In genomic region chr17:62616993-62617893, GRCh38 we compare ENCODE assay signal across 12 cellular contexts. TPM values are rescaled to one million over a fixed set of nuclear protein-coding genes. Genes with fewer than 3 reads are reported as not detected.
DNase-seq lines count a peak whose midpoint lies in the region; ATAC-seq, FAIRE-seq and TF ChIP-seq lines count a peak whose summit lies in the region.
"Had no signal": no experiment of that assay in that cellular context is flagged by ENCODE, and none has a peak within 500 bp of the region (broad histone marks: within the 10 kb centered on the region; RNA-seq: fewer than 3 reads in every experiment).

No MANE protein-coding gene starts in this region.

- peak in 1 of 2 experiments; percentile 73; a peak in 1 of 4 replicates for TF ChIP-seq EP300 in HepG2 (IDR thresholded peaks at IDR 0.05; ENCODE audit: low read depth in 2 of 2, low read length in 2 of 2)
- TF ChIP-seq EP300 in HepG2 (CRISPR knock-in tag; IDR thresholded peaks at IDR 0.05; ENCODE audit: borderline replicate concordance) = no peak

- TF ChIP-seq RAD21 in HepG2 (CRISPR knock-in tag; IDR thresholded peaks at IDR 0.05) = no peak; the same call in none of the 2 replicates

- H3K27ac Mint-ChIP-seq in astrocyte (ENCODE audit: unreplicated experiment) = peak overlapping the region; percentile 88

- POLR2A ChIA-PET in HepG2 (lab: Yijun Ruan, JAX) = no interaction called here

- 71% methylated on average over 8 of the region's 8 CpGs for WGBS in right cardiac atrium
- 21% methylated on average over 8 of the region's 8 CpGs for whole genome bisulfite sequencing in HepG2 (ENCODE audit: low lambda C conversion rate)

- H3K4me1 Mint-ChIP-seq in astrocyte (ENCODE audit: low read depth, unreplicated experiment) = peaks cover 51% of the 10 kb centered on the region

- H3K27me3 ChIP-seq in cardiac muscle cell = no peaks in the 10 kb centered on the region
- no peaks in the 10 kb centered on the region for H3K27me3 ChIP-seq in right cardiac atrium (ENCODE audit: control insufficient read depth, insufficient read depth)
- H3K27me3 ChIP-seq in astrocyte (ENCODE audit: insufficient read depth, low read length) = no peaks in the 10 kb centered on the region
- H3K27me3 ChIP-seq in HepG2 (ENCODE audit: control insufficient read depth in 1 of 2, insufficient read depth in 2 of 2, low read length in 2 of 2) = no peaks in the 10 kb centered on the region
- no peaks in the 10 kb centered on the region for H3K27me3 ChIP-seq in gastrocnemius medialis
- H3K27me3 ChIP-seq in Peyer's patch = no peaks in the 10 kb centered on the region
- H3K27me3 ChIP-seq in vagina = no peaks in the 10 kb centered on the region
- H3K27me3 ChIP-seq: tibial nerve had no signal

- CTCF ChIA-PET in HepG2 (lab: Yijun Ruan, JAX; ENCODE audit: low intra/inter-chr PET ratio, low total read pairs) = no interaction called here

- H4K20me1 ChIP-seq in astrocyte (ENCODE audit: insufficient read depth, low read length) = peaks cover 13% of the 10 kb centered on the region
- H4K20me1 ChIP-seq in HepG2 (ENCODE audit: insufficient read depth, low read length) = no peaks in the 10 kb centered on the region; the same call in 1 of the 2 replicates

- H2AFZ ChIP-seq in astrocyte (ENCODE audit: low read depth, low read length) (no peak overlapping the region), HepG2 (ENCODE audit: low read length) (no peak overlapping the region)

- no peak for TF ChIP-seq CTCF in cardiac muscle cell (IDR thresholded peaks at IDR 0.05; ENCODE audit: low read depth, low read length)
- no peak for TF ChIP-seq CTCF in astrocyte (IDR thresholded peaks at IDR 0.05; ENCODE audit: insufficient read depth, low read depth, low read length)
- peak; percentile 32; the same call in 1 of the 2 replicates for TF ChIP-seq CTCF in HepG2 (CRISPR knock-in tag; IDR thresholded peaks at IDR 0.05)
- TF ChIP-seq CTCF in gastrocnemius medialis (IDR thresholded peaks at IDR 0.05 in 4 of 5, conservative IDR thresholded peaks at IDR 0.05 in 1 of 5) = no peak
- TF ChIP-seq CTCF in Peyer's patch (IDR thresholded peaks at IDR 0.05) = no peak
- TF ChIP-seq CTCF in vagina (IDR thresholded peaks at IDR 0.05) = no peak

- H3K9me3 ChIP-seq in cardiac muscle cell (ENCODE audit: low read depth) (no peaks in the 10 kb centered on the region), right cardiac atrium (ENCODE audit: control insufficient read depth, low read length) (no peaks in the 10 kb centered on the region), astrocyte (ENCODE audit: insufficient read depth, low read depth, low read length) (no peaks in the 10 kb centered on the region), HepG2 (ENCODE audit: low read length) (no peaks in the 10 kb centered on the region), gastrocnemius medialis (no peaks in the 10 kb centered on the region), Peyer's patch (no peaks in the 10 kb centered on the region), vagina (no peaks in the 10 kb centered on the region)
- H3K9me3 ChIP-seq: tibial nerve had no signal

- DNase-seq in cardiac muscle cell (ENCODE audit: low read depth in 1 of 2, low spot score in 1 of 2) (peak in 1 of 2 donors; percentile 73), right cardiac atrium (no peak), astrocyte (ENCODE audit: low read depth) (no peak), HepG2 (ENCODE audit: low spot score) (peak; percentile 97), gastrocnemius medialis (no peak), Peyer's patch (no peak), NCI-H1092 (lab: John Stamatoyannopoulos, UW) (no peak), vagina (ENCODE audit: extremely low spot score in 2 of 2) (no peak)
- DNase-seq: activated CD8-positive, alpha-beta memory T cell treated with anti-CD3 and anti-CD28 coated beads for 24 hours; NCI-H187 had no signal

- intact Hi-C loops in right cardiac atrium (cut with DNase I) = no loop called here
- intact Hi-C loops in HepG2 (cut with micrococcal nuclease; ENCODE audit: unreplicated experiment) = no loop called here
- intact Hi-C loops in gastrocnemius medialis (cut with DNase I; ENCODE audit: low total_unique reads) = no loop called here
- intact Hi-C loops in vagina (cut with DNase I) = no loop called here

- FAIRE-seq in astrocyte (lab: Jason Lieb, UNC) (no peak), HepG2 (lab: Jason Lieb, UNC) (peak; percentile 94)

- H3K36me3 ChIP-seq in cardiac muscle cell = peaks cover under 1% of the 10 kb centered on the region
- peaks cover 7% of the 10 kb centered on the region for H3K36me3 ChIP-seq in astrocyte (ENCODE audit: insufficient read depth, low read length)
- peaks cover 4 to 14% of the 10 kb centered on the region in 2 experiments; a peak in 4 of 5 replicates for H3K36me3 ChIP-seq in HepG2 (replicated peaks in 1 of 2; ENCODE audit: control insufficient read depth in 1 of 2, insufficient read depth in 2 of 2, low read length in 2 of 2)
- peaks cover 0 to 14% of the 10 kb centered on the region in 2 donors for H3K36me3 ChIP-seq in gastrocnemius medialis
- H3K36me3 ChIP-seq in Peyer's patch = peaks cover 0 to 39% (median 0%) of the 10 kb centered on the region in 3 donors
- H3K36me3 ChIP-seq in vagina = no peaks in the 10 kb centered on the region

- TF ChIP-seq POLR2A in HepG2 (IDR thresholded peaks at IDR 0.05; ENCODE audit: insufficient read depth in 1 of 2, low read depth in 2 of 2, low read length in 2 of 2) = peak; percentile 25 to 40; a peak in 1 of 4 replicates
- no peak for TF ChIP-seq POLR2A in gastrocnemius medialis (IDR thresholded peaks at IDR 0.05)
- no peak for TF ChIP-seq POLR2A in Peyer's patch (IDR thresholded peaks at IDR 0.05)
- TF ChIP-seq POLR2A in vagina (IDR thresholded peaks at IDR 0.05) = no peak

- H3K27ac ChIP-seq in cardiac muscle cell (peak overlapping the region; percentile 61), right cardiac atrium (ENCODE audit: low read length) (no peak overlapping the region), astrocyte (ENCODE audit: low read depth, low read length) (no peak overlapping the region), HepG2 (ENCODE audit: extremely low read length, insufficient read depth, low read length) (peak overlapping the region; percentile 72), gastrocnemius medialis (no peak overlapping the region), Peyer's patch (no peak overlapping the region), vagina (no peak overlapping the region)
- H3K27ac ChIP-seq: tibial nerve had no signal

- BruUV-seq in HepG2 (replicated peaks; lab: Mats Ljungman, UMichigan) = no TSS peak

- H3K4me1 ChIP-seq in cardiac muscle cell (ENCODE audit: low read depth) = peaks cover 40% of the 10 kb centered on the region
- H3K4me1 ChIP-seq in right cardiac atrium (ENCODE audit: control insufficient read depth, insufficient read depth, low read length) = peaks cover 3% of the 10 kb centered on the region
- peaks cover 9% of the 10 kb centered on the region for H3K4me1 ChIP-seq in astrocyte (ENCODE audit: insufficient read depth, low read length)
- H3K4me1 ChIP-seq in HepG2 (ENCODE audit: insufficient read depth, low read length) = peaks cover 36% of the 10 kb centered on the region
- peaks cover 0 to 4% of the 10 kb centered on the region in 2 donors for H3K4me1 ChIP-seq in gastrocnemius medialis
- no peaks in the 10 kb centered on the region for H3K4me1 ChIP-seq in Peyer's patch
- H3K4me1 ChIP-seq in vagina = no peaks in the 10 kb centered on the region

- H3K9me3 Mint-ChIP-seq in astrocyte (ENCODE audit: unreplicated experiment) = no peaks in the 10 kb centered on the region

- H3K79me2 ChIP-seq in astrocyte (ENCODE audit: insufficient read depth, low read length) (no peaks in the 10 kb centered on the region), HepG2 (ENCODE audit: insufficient read depth, low read length) (no peaks in the 10 kb centered on the region)

- H3K4me2 ChIP-seq in astrocyte (ENCODE audit: low read length) = peak overlapping the region; percentile 48
- H3K4me2 ChIP-seq in HepG2 (ENCODE audit: low read depth, low read length) = peak overlapping the region; percentile 69

- no peak overlapping the region for H3K4me3 Mint-ChIP-seq in astrocyte (ENCODE audit: unreplicated experiment)
- H3K4me3 Mint-ChIP-seq: activated naive CD8-positive, alpha-beta T cell had no signal

- no peak for ATAC-seq in right cardiac atrium
- ATAC-seq in HepG2 = peak; percentile 88
- no peak for ATAC-seq in gastrocnemius medialis

- H3K9ac ChIP-seq in astrocyte (ENCODE audit: low read length) (peak overlapping the region; percentile 24), HepG2 (ENCODE audit: insufficient read depth, low read depth, low read length) (peak overlapping the region; percentile 57)

- in situ Hi-C loops in HepG2 (cut with HindIII; ENCODE audit: extremely low pct_ligation_motif_present, low pct_unique_long_range_greater_than_20kb) = no loop called here
- in situ Hi-C loops in gastrocnemius medialis (cut with MboI; ENCODE audit: low sequenced_read_pairs in 4 of 4) = no loop called here

- no peak overlapping the region for H3K4me3 ChIP-seq in cardiac muscle cell
- H3K4me3 ChIP-seq in right cardiac atrium (ENCODE audit: low read length) = no peak overlapping the region
- no peak overlapping the region for H3K4me3 ChIP-seq in astrocyte (ENCODE audit: insufficient read depth, low read depth, low read length)
- H3K4me3 ChIP-seq in HepG2 (replicated peaks in 1 of 3; ENCODE audit: insufficient read depth in 1 of 3, low read depth in 2 of 3, low read length in 3 of 3) = peak overlapping the region in 1 of 3 experiments; percentile 29; a peak in 2 of 6 replicates
- H3K4me3 ChIP-seq in gastrocnemius medialis = no peak overlapping the region
- H3K4me3 ChIP-seq in Peyer's patch = no peak overlapping the region
- no peak overlapping the region for H3K4me3 ChIP-seq in vagina
- H3K4me3 ChIP-seq: tibial nerve had no signal

- no peaks in the 10 kb centered on the region for H3K27me3 Mint-ChIP-seq in astrocyte (ENCODE audit: low read depth, unreplicated experiment)
- H3K27me3 Mint-ChIP-seq: activated naive CD8-positive, alpha-beta T cell had no signal

- peaks cover 11% of the 10 kb centered on the region for H3K36me3 Mint-ChIP-seq in astrocyte (ENCODE audit: low read depth, unreplicated experiment)
- H3K36me3 Mint-ChIP-seq: activated naive CD8-positive, alpha-beta T cell had no signal

RNA-seq across cellular contexts. Expression of gene MRC2, which starts 10.2 kb away (rescaled TPM):
- total RNA-seq in cardiac muscle cell = 76.0 and 136 TPM in 2 replicates
- polyA plus RNA-seq in cardiac muscle cell = 53.1 and 90.3 TPM in 2 replicates
- 10 to 100 TPM; 33.7 to 91.9 (median 56.4) TPM for total RNA-seq in right cardiac atrium
- polyA plus RNA-seq in right cardiac atrium = 36.7 TPM
- total RNA-seq in astrocyte = 361 and 588 TPM in 2 replicates
- not detected in 2 replicates for total RNA-seq in HepG2 (2016; rRNA removed; fragmentation: Illumina TruSeq; extraction: Trizol)
- not detected in 2 replicates for total RNA-seq in HepG2 (2016; cell fraction: cytosol; rRNA removed; fragmentation: Illumina TruSeq; extraction: Trizol; ENCODE audit: low read depth)
- total RNA-seq in HepG2 (2016; cell fraction: insoluble cytoplasmic fraction; rRNA removed; fragmentation: Illumina TruSeq; extraction: Trizol) = not detected in 2 replicates
- total RNA-seq in HepG2 (2016; cell fraction: membrane; rRNA removed; fragmentation: Illumina TruSeq; extraction: Trizol) = not detected in 2 replicates
- not detected in 2 replicates for total RNA-seq in HepG2 (2016; cell fraction: nucleus; rRNA removed; fragmentation: Illumina TruSeq; extraction: Trizol)
- not detected in 2 replicates for polyA plus RNA-seq in HepG2 (2011; rRNA removed)
- polyA plus RNA-seq in HepG2 (2011; cell fraction: cytosol; rRNA removed) = not detected in 2 replicates
- 0.03 and 0.10 TPM in 2 replicates for polyA plus RNA-seq in HepG2 (2011; cell fraction: nucleus; rRNA removed)
- 0.01 TPM in 1 of 2 replicates, not detected in the other for polyA plus RNA-seq in HepG2 (2012)
- polyA plus RNA-seq in HepG2 (2016; cell fraction: cytosol; fragmentation: Illumina TruSeq; extraction: Trizol; ENCODE audit: low read depth) = not detected in 2 replicates
- not detected in 2 replicates for polyA plus RNA-seq in HepG2 (2016; cell fraction: insoluble cytoplasmic fraction; fragmentation: Illumina TruSeq; extraction: Trizol; ENCODE audit: low read depth)
- polyA plus RNA-seq in HepG2 (2016; cell fraction: membrane; fragmentation: Illumina TruSeq; extraction: Trizol; ENCODE audit: low read depth) = not detected in 2 replicates
- polyA plus RNA-seq in HepG2 (2016; cell fraction: nucleus; fragmentation: Illumina TruSeq; extraction: Trizol; ENCODE audit: insufficient read depth, low read depth) = not detected in 2 replicates
- 0.04 and 20.3 TPM in 2 replicates for polyA minus RNA-seq in HepG2 (2011; rRNA and poly(A)+ RNA removed; ENCODE audit: low replicate concordance)
- 0.26 TPM in 1 of 2 replicates, not detected in the other for polyA minus RNA-seq in HepG2 (2011; cell fraction: cytosol; rRNA and poly(A)+ RNA removed)
- polyA minus RNA-seq in HepG2 (2011; cell fraction: nucleus; rRNA and poly(A)+ RNA removed) = 0.12 and 0.39 TPM in 2 replicates
- 10 to 100 TPM in 1 of 4 donors, 1 to 10 TPM in 3; 4.8 to 15.0 (median 5.5) TPM for total RNA-seq in gastrocnemius medialis
- total RNA-seq in Peyer's patch = 10 to 100 TPM in 2 of 4 donors, 1 to 10 TPM in 2; 9.0 to 33.8 (median 14.6) TPM
- 89.4 TPM for total RNA-seq in vagina

Comparison
In these comparisons a context has a peak if more than half of its experiments do, and no peak if none do; other contexts are left out.
1. H3K27ac ChIP-seq: peak in cardiac muscle cell (single experiment) and HepG2 (single experiment); none in right cardiac atrium (single experiment), astrocyte (single experiment), gastrocnemius medialis (0 of 4), Peyer's patch (0 of 4) and vagina (single experiment).
2. POLR2A ChIP-seq: peak in HepG2 (2 of 2); none in gastrocnemius medialis (0 of 2), Peyer's patch (0 of 2) and vagina (0 of 2).